Comparison of ENCODE assay signal across 8 cellular contexts in the genomic region with DNA sequence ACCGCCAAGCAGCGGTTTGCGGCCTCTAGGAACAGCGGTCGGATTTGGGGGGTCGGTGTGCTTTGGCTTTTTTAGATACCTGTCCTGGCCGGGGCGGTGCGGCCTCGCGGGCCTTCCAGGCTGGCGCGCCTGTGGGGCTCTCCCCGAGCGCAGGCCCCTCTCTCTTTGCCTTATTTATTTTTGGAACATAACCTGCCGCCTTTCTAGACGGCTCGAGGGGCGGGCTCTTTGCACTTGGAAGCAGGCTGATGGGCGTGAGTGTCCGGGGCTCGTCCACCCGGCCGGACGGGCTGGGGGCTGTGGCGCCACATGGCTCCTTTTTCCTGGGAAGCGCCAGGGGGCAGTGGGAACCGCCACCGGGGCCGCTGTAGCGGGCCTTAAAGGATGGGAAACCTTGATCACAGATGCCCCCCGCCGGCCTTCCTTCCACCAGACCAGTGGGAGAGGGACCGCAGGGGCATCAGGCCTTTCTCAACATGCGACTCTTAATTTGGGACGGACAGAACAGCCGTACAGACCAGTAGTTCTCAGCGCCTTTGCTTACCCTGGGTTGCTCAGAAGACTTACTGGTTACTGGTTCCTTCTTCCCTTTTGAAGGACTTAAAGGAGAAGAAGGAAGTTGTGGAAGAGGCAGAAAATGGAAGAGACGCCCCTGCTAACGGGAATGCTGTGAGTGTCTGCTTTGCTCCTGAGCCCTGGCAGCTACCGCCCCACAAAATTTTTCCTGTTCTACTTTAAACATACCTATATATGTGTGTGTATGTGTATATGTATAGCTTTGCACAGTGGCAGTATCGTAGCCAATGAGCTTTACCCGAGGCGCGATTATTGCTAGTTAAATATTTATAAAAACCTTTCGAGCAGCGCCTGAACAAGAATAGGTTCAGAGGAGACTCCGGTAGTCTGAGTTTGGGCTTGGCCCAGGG. TPM values are rescaled to one million over a fixed set of nuclear protein-coding genes. Genes with fewer than 3 reads are reported as not detected.
DNase-seq lines count a peak whose midpoint lies in the region; ATAC-seq and TF ChIP-seq lines count a peak whose summit lies in the region.

No MANE protein-coding gene starts in this region.

- peak overlapping the region; percentile 50 to 99 for H3K4me3 ChIP-seq in CD4-positive, alpha-beta memory T cell (ENCODE audit: low read length in 2 of 2)
- H3K4me3 ChIP-seq in hepatocyte, result peak overlapping the region; percentile 80
- H3K4me3 ChIP-seq in skeletal muscle cell (ENCODE audit: low read depth, low read length), result peak overlapping the region; percentile 82

- H3K9me2 ChIP-seq in hepatocyte (replicated peaks; ENCODE audit: insufficient read depth), result no peaks in the 10 kb centered on the region

- CTCF ChIA-PET in CD4-positive, alpha-beta memory T cell (lab: Charles Lee; ENCODE audit: partially characterized antibody), result interaction anchor here (1.3 to 11.7 kb wide), 5 partner anchors 14 to 100 kb away, joined by 3 to 742 read pairs (median 86); no protein-coding TSS in a partner anchor

- H3K36me3 ChIP-seq in CD4-positive, alpha-beta memory T cell (ENCODE audit: insufficient read depth, low read length), result peaks cover 12% of the 10 kb centered on the region
- no peaks in the 10 kb centered on the region for H3K36me3 ChIP-seq in hepatocyte (replicated peaks; ENCODE audit: insufficient read depth, low read depth)

- peaks cover 0 to 6% of the 10 kb centered on the region in 2 donors for H3K27me3 Mint-ChIP-seq in CD4-positive, alpha-beta memory T cell
- H3K27me3 Mint-ChIP-seq in activated naive CD8-positive, alpha-beta T cell, result no peaks in the 10 kb centered on the region

- H3K79me2 ChIP-seq in hepatocyte, result peaks cover 49% of the 10 kb centered on the region

- intact Hi-C loops in CD4-positive, alpha-beta memory T cell (cut with micrococcal nuclease), result no loop called here

- peak; percentile 24 for TF ChIP-seq CTCF in hepatocyte (IDR thresholded peaks at IDR 0.05; ENCODE audit: poor library complexity)

- H3K27me3 ChIP-seq in CD4-positive, alpha-beta memory T cell (ENCODE audit: insufficient read depth, low read length), result no peaks in the 10 kb centered on the region
- no peaks in the 10 kb centered on the region for H3K27me3 ChIP-seq in hepatocyte

- H3K4me2 ChIP-seq in hepatocyte, result peak overlapping the region; percentile 94

- 3% methylated on average over 45 of the region's 48 CpGs for WGBS in hepatocyte (ENCODE audit: low lambda C conversion rate, missing lambda C conversion rate)

- peaks cover 54% of the 10 kb centered on the region for H4K20me1 ChIP-seq in hepatocyte (ENCODE audit: insufficient read depth, poor library complexity, severe bottlenecking)

- no peak for ATAC-seq in GM21723 (IDR thresholded peaks at IDR 0.05; ENCODE audit: unreplicated experiment)
- ATAC-seq in GM18498 (IDR thresholded peaks at IDR 0.05; ENCODE audit: unreplicated experiment), result no peak

- POLR2A ChIA-PET in CD4-positive, alpha-beta memory T cell (lab: Charles Lee; ENCODE audit: partially characterized antibody), result interaction anchor here (1.0 to 11.2 kb wide), 14 partner anchors 7 to 247 kb away, joined by 3 to 265 read pairs (median 51); a partner anchor contains a TSS

- H3K9me3 Mint-ChIP-seq in CD4-positive, alpha-beta memory T cell, result peaks cover 0 to 21% (median 0%) of the 10 kb centered on the region in 8 donors
- H3K9me3 Mint-ChIP-seq in activated naive CD8-positive, alpha-beta T cell (ENCODE audit: low read depth), result no peaks in the 10 kb centered on the region

- H2AFZ ChIP-seq in hepatocyte, result no peak overlapping the region

- peak in 4 of 5 donors; percentile 26 to 39 (median 27) for DNase-seq in CD4-positive, alpha-beta memory T cell
- DNase-seq in KBM-7 (peak; percentile 61), hepatocyte (ENCODE audit: low spot score) (peak; percentile 55), skeletal muscle cell (ENCODE audit: low read depth) (no peak), NCI-H2171 treated with DMSO at 0.1 percent for 48 hours (lab: John Stamatoyannopoulos, UW) (no peak)

- peaks cover 25 to 56% of the 10 kb centered on the region in 2 donors for H3K36me3 Mint-ChIP-seq in CD4-positive, alpha-beta memory T cell
- H3K36me3 Mint-ChIP-seq in activated naive CD8-positive, alpha-beta T cell, result peaks cover 19% of the 10 kb centered on the region

- in situ Hi-C loops in KBM-7 (cut with MboI; ENCODE audit: low pct_unique_long_range_greater_than_20kb, low sequenced_read_pairs), result no loop called here

- H3K9me3 ChIP-seq in CD4-positive, alpha-beta memory T cell (ENCODE audit: control insufficient read depth in 1 of 2, low read length in 2 of 2), result no peaks in the 10 kb centered on the region
- H3K9me3 ChIP-seq in hepatocyte (ENCODE audit: low read depth), result no peaks in the 10 kb centered on the region

- H3K27ac ChIP-seq in CD4-positive, alpha-beta memory T cell (ENCODE audit: low read depth, low read length), result peak overlapping the region; percentile 98
- peak overlapping the region; percentile 68 for H3K27ac ChIP-seq in hepatocyte

- H3K4me1 Mint-ChIP-seq in CD4-positive, alpha-beta memory T cell, result peaks cover 26 to 71% (median 36%) of the 10 kb centered on the region in 4 donors
- H3K4me1 Mint-ChIP-seq in activated naive CD8-positive, alpha-beta T cell (ENCODE audit: low read depth), result peaks cover 32% of the 10 kb centered on the region

- H3K4me1 ChIP-seq in CD4-positive, alpha-beta memory T cell (ENCODE audit: insufficient read depth, low read length), result peaks cover 47% of the 10 kb centered on the region
- peaks cover 13% of the 10 kb centered on the region for H3K4me1 ChIP-seq in hepatocyte (ENCODE audit: insufficient read depth)

- H3K27ac Mint-ChIP-seq in CD4-positive, alpha-beta memory T cell, result peak overlapping the region; percentile 90 to 100 (median 97)
- H3K27ac Mint-ChIP-seq in activated naive CD8-positive, alpha-beta T cell, result peak overlapping the region; percentile 99

- peak overlapping the region; percentile 74 to 99 (median 90) for H3K4me3 Mint-ChIP-seq in CD4-positive, alpha-beta memory T cell
- peak overlapping the region; percentile 99 for H3K4me3 Mint-ChIP-seq in activated naive CD8-positive, alpha-beta T cell

RNA-seq across cellular contexts. Expression of a gene that starts 2.7 kb away (rescaled TPM):
- total RNA-seq in CD4-positive, alpha-beta memory T cell, result 1,000 to 10,000 TPM in 1 of 2 experiments, 100 to 1,000 TPM in 1; 974 to 1,069 TPM
- 1,000 to 10,000 TPM; 1,347 to 1,836 TPM for polyA plus RNA-seq in CD4-positive, alpha-beta memory T cell
- 615 and 727 TPM in 2 replicates for total RNA-seq in hepatocyte
- 597 and 705 TPM in 2 replicates for polyA plus RNA-seq in hepatocyte

Comparison
In these comparisons a context has a peak if more than half of its experiments do, and no peak if none do; other contexts are left out.
1. DNase-seq: peak in CD4-positive, alpha-beta memory T cell (4 of 5), KBM-7 (single experiment) and hepatocyte (single experiment); none in skeletal muscle cell (single experiment) and NCI-H2171 treated with DMSO at 0.1 percent for 48 hours (single experiment).
2. Peak in every context shown above with its lines, with median percentiles within 50 percentile points of each other: H3K4me3 ChIP-seq.